In the genomic region with DNA sequence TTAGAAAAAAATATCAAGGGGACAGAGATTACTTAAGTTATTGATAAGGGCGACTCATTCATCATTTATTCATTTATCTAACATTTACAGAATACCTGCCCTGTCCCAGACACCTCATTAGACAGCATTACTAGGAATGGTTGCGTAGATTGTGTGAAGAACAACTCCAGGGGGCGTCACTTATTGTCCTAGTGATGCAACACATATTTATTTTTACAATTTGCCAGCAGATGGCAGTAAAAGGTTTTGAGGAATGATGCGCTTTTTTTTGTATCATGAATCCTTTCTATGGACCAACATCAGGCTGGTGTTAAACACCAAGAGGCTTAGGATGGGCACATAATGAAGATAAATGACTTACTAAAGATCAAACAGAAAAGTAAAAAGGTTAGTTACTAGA, we compare ENCODE assay signal across 9 cellular contexts. TPM values are rescaled to one million over a fixed set of nuclear protein-coding genes. Genes with fewer than 3 reads are reported as not detected.
DNase-seq lines count a peak whose midpoint lies in the region; ATAC-seq and TF ChIP-seq lines count a peak whose summit lies in the region.
"Had no signal": no experiment of that assay in that cellular context is flagged by ENCODE, and none has a peak within 500 bp of the region (broad histone marks: within the 10 kb centered on the region; RNA-seq: fewer than 3 reads in every experiment).

No MANE protein-coding gene starts in this region.

- intact Hi-C loops in uterus (cut with DNase I; ENCODE audit: low total_unique reads) = no loop called here
- intact Hi-C loops in activated CD4-positive, alpha-beta memory T cell treated with anti-CD3 and anti-CD28 coated beads for 36 hours (cut with micrococcal nuclease) = no loop called here

- H3K4me3 Mint-ChIP-seq in activated CD4-positive, alpha-beta memory T cell treated with anti-CD3 and anti-CD28 coated beads for 36 hours = no peak overlapping the region
- H3K4me3 Mint-ChIP-seq in activated T-cell treated with anti-CD3 and anti-CD28 coated beads, Interleukin-2, amount 50 U/mL, for 72 hours = no peak overlapping the region

- no peak for ATAC-seq in GM18909 (IDR thresholded peaks at IDR 0.05; ENCODE audit: poor library complexity, unreplicated experiment)
- no peak for ATAC-seq in activated T-cell treated with anti-CD3 and anti-CD28 coated beads, Interleukin-2, amount 50 U/mL, for 72 hours (replicated peaks in 1 of 2)

- DNase-seq in AG20443 (ENCODE audit: low spot score) (peak; percentile 11), HFF-Myc (ENCODE audit: extremely low read depth, low read depth) (peak; percentile 12), fibroblast of peridontal ligament (ENCODE audit: extremely low read depth) (peak; percentile 43), uterus (no peak)
- DNase-seq in activated CD4-positive, alpha-beta memory T cell treated with anti-CD3 and anti-CD28 coated beads for 36 hours = no peak
- no peak for DNase-seq in activated T-cell treated with anti-CD3 and anti-CD28 coated beads, Interleukin-2, amount 50 U/mL, for 72 hours
- DNase-seq: activated CD8-positive, alpha-beta memory T cell treated with anti-CD3 and anti-CD28 coated beads, Interleukin-2, amount 50 U/mL, for 4 hours had no signal

- no peak overlapping the region for H3K27ac Mint-ChIP-seq in activated CD4-positive, alpha-beta memory T cell treated with anti-CD3 and anti-CD28 coated beads for 36 hours
- H3K27ac Mint-ChIP-seq in activated T-cell treated with anti-CD3 and anti-CD28 coated beads, Interleukin-2, amount 50 U/mL, for 72 hours = no peak overlapping the region

- H3K9ac ChIP-seq in OCI-LY1 (ENCODE audit: low read length) = no peak overlapping the region

- no peaks in the 10 kb centered on the region for H3K4me1 ChIP-seq in OCI-LY1 (ENCODE audit: insufficient read depth, low read length, severe bottlenecking)
- no peaks in the 10 kb centered on the region for H3K4me1 ChIP-seq in uterus

- TF ChIP-seq CTCF in HFF-Myc (IDR thresholded peaks at IDR 0.05; ENCODE audit: low read depth, low read length, missing control alignments) = peak; percentile 33
- peak; percentile 77 for TF ChIP-seq CTCF in OCI-LY1 (IDR thresholded peaks at IDR 0.05; ENCODE audit: low read length)
- no peak for TF ChIP-seq CTCF in uterus (IDR thresholded peaks at IDR 0.05)

- no peak for TF ChIP-seq POLR2A in uterus (IDR thresholded peaks at IDR 0.05)

- H3K4me1 Mint-ChIP-seq in activated CD4-positive, alpha-beta memory T cell treated with anti-CD3 and anti-CD28 coated beads for 36 hours (ENCODE audit: low read depth) = peaks cover 3% of the 10 kb centered on the region
- no peaks in the 10 kb centered on the region for H3K4me1 Mint-ChIP-seq in activated T-cell treated with anti-CD3 and anti-CD28 coated beads, Interleukin-2, amount 50 U/mL, for 72 hours (ENCODE audit: low read depth)

- H3K79me2 ChIP-seq in OCI-LY1 (ENCODE audit: insufficient read depth, low read length) = no peaks in the 10 kb centered on the region

- no peak overlapping the region for H3K4me2 ChIP-seq in OCI-LY1 (ENCODE audit: low read length)

- no peaks in the 10 kb centered on the region for H3K36me3 Mint-ChIP-seq in activated CD4-positive, alpha-beta memory T cell treated with anti-CD3 and anti-CD28 coated beads for 36 hours
- H3K36me3 Mint-ChIP-seq in activated T-cell treated with anti-CD3 and anti-CD28 coated beads, Interleukin-2, amount 50 U/mL, for 72 hours (ENCODE audit: insufficient read depth in 2 of 2) = no peaks in the 10 kb centered on the region

- no peaks in the 10 kb centered on the region for H3K27me3 ChIP-seq in OCI-LY1 (ENCODE audit: insufficient read depth, low read length)
- no peaks in the 10 kb centered on the region for H3K27me3 ChIP-seq in uterus

- CTCF ChIA-PET in activated CD4-positive, alpha-beta memory T cell treated with anti-CD3 and anti-CD28 coated beads for 36 hours (lab: Charles Lee) = interaction anchor here (0.6 to 1.1 kb wide), 3 partner anchors 86 to 1692 kb away, joined by 3 to 4 read pairs (median 4); no protein-coding TSS in a partner anchor

- H3K27ac ChIP-seq in OCI-LY1 (ENCODE audit: low read depth, low read length, poor library complexity, severe bottlenecking) = no peak overlapping the region
- H3K27ac ChIP-seq in uterus = no peak overlapping the region

- H3K36me3 ChIP-seq in OCI-LY1 (ENCODE audit: insufficient read depth, low read length) (no peaks in the 10 kb centered on the region), uterus (no peaks in the 10 kb centered on the region)

- no peaks in the 10 kb centered on the region for H3K9me2 ChIP-seq in OCI-LY1 (ENCODE audit: low read depth, low read length)

- H3K9me3 Mint-ChIP-seq in activated CD4-positive, alpha-beta memory T cell treated with anti-CD3 and anti-CD28 coated beads for 36 hours = no peaks in the 10 kb centered on the region
- H3K9me3 Mint-ChIP-seq in activated T-cell treated with anti-CD3 and anti-CD28 coated beads, Interleukin-2, amount 50 U/mL, for 72 hours = no peaks in the 10 kb centered on the region

- H3K4me3 ChIP-seq in HFF-Myc (replicated peaks; ENCODE audit: low read depth, low read length) = no peak overlapping the region
- no peak overlapping the region for H3K4me3 ChIP-seq in OCI-LY1 (ENCODE audit: low read depth, low read length, poor library complexity, severe bottlenecking)
- no peak overlapping the region for H3K4me3 ChIP-seq in uterus

- H3K27me3 Mint-ChIP-seq in activated CD4-positive, alpha-beta memory T cell treated with anti-CD3 and anti-CD28 coated beads for 36 hours = peaks cover 18% of the 10 kb centered on the region
- peaks cover 19% of the 10 kb centered on the region for H3K27me3 Mint-ChIP-seq in activated T-cell treated with anti-CD3 and anti-CD28 coated beads, Interleukin-2, amount 50 U/mL, for 72 hours (ENCODE audit: low read depth)

- POLR2A ChIA-PET in activated CD4-positive, alpha-beta memory T cell treated with anti-CD3 and anti-CD28 coated beads for 36 hours (lab: Charles Lee) = no interaction called here

- H4K20me1 ChIP-seq in OCI-LY1 (ENCODE audit: insufficient read depth, low read length) = no peaks in the 10 kb centered on the region

- H2AFZ ChIP-seq in OCI-LY1 (ENCODE audit: low read length) = no peak overlapping the region

- H3K9me3 ChIP-seq in OCI-LY1 (ENCODE audit: low read length) (no peaks in the 10 kb centered on the region), uterus (no peaks in the 10 kb centered on the region)

- H3F3A ChIP-seq in OCI-LY1 (ENCODE audit: insufficient read depth, low read length) = no peaks in the 10 kb centered on the region

RNA-seq across cellular contexts. Expression of gene NCAM2, which starts 5.5 kb away (rescaled TPM):
- 100 to 1,000 TPM in 1 of 4 donors, 10 to 100 TPM in 1, 1 to 10 TPM in 2; 1.2 to 214 (median 26.1) TPM for total RNA-seq in uterus
- total RNA-seq in activated CD4-positive, alpha-beta memory T cell treated with anti-CD3 and anti-CD28 coated beads for 36 hours = not detected
- total RNA-seq in activated T-cell treated with anti-CD3 and anti-CD28 coated beads, Interleukin-2, amount 50 U/mL, for 72 hours = not detected

Comparison
In these comparisons a context has a peak if more than half of its experiments do, and no peak if none do; other contexts are left out.
1. DNase-seq: peak in AG20443 (single experiment), HFF-Myc (single experiment) and fibroblast of peridontal ligament (single experiment); none in uterus (0 of 2), activated CD4-positive, alpha-beta memory T cell treated with anti-CD3 and anti-CD28 coated beads for 36 hours (single experiment) and activated T-cell treated with anti-CD3 and anti-CD28 coated beads, Interleukin-2, amount 50 U/mL, for 72 hours (0 of 2).
2. CTCF ChIP-seq: peak in HFF-Myc (single experiment) and OCI-LY1 (single experiment); none in uterus (0 of 4).